ENCODE assay signal across 22 cellular contexts in genomic region chrX:110520053-110520452, GRCh38.
DNase-seq lines count a peak whose midpoint lies in the region; ATAC-seq, FAIRE-seq and TF ChIP-seq lines count a peak whose summit lies in the region.
"Had no signal": no experiment of that assay in that cellular context is flagged by ENCODE, and none has a peak within 500 bp of the region (broad histone marks: within the 10 kb centered on the region; RNA-seq: fewer than 3 reads in every experiment).

No MANE protein-coding gene starts in this region.

- H3K27me3 ChIP-seq in HepG2 (ENCODE audit: control insufficient read depth in 1 of 2, insufficient read depth in 2 of 2, low read length in 2 of 2) = no peaks in the 10 kb centered on the region
- H3K27me3 ChIP-seq in right lobe of liver = no peaks in the 10 kb centered on the region
- H3K27me3 ChIP-seq in astrocyte (ENCODE audit: insufficient read depth, low read length) = no peaks in the 10 kb centered on the region
- no peaks in the 10 kb centered on the region for H3K27me3 ChIP-seq in neural cell (ENCODE audit: insufficient read depth, low read depth, low read length)
- no peaks in the 10 kb centered on the region for H3K27me3 ChIP-seq in uterus

- no peaks in the 10 kb centered on the region for H3K4me1 Mint-ChIP-seq in astrocyte (ENCODE audit: low read depth, unreplicated experiment)
- H3K4me1 Mint-ChIP-seq in nephron progenitor cell = peaks cover 12% of the 10 kb centered on the region
- H3K4me1 Mint-ChIP-seq: B cell; CD4-positive, CD25-positive, alpha-beta regulatory T cell had no signal

- TF ChIP-seq RAD21 in HepG2 (CRISPR knock-in tag; IDR thresholded peaks at IDR 0.05) (no peak), neural cell (conservative IDR thresholded peaks at IDR 0.05) (no peak)

- H3K9ac ChIP-seq in HepG2 (ENCODE audit: insufficient read depth, low read depth, low read length) = no peak overlapping the region
- H3K9ac ChIP-seq in astrocyte (ENCODE audit: low read length) = no peak overlapping the region
- no peak overlapping the region for H3K9ac ChIP-seq in neural cell (ENCODE audit: low read length)
- H3K9ac ChIP-seq: BLaER1 had no signal

- no peaks in the 10 kb centered on the region for H3K36me3 ChIP-seq in HepG2 (replicated peaks in 1 of 2; ENCODE audit: control insufficient read depth in 1 of 2, insufficient read depth in 2 of 2, low read length in 2 of 2)
- no peaks in the 10 kb centered on the region for H3K36me3 ChIP-seq in right lobe of liver
- H3K36me3 ChIP-seq in astrocyte (ENCODE audit: insufficient read depth, low read length) = no peaks in the 10 kb centered on the region
- no peaks in the 10 kb centered on the region for H3K36me3 ChIP-seq in neural cell (ENCODE audit: insufficient read depth, low read length)
- no peaks in the 10 kb centered on the region for H3K36me3 ChIP-seq in uterus
- H3K36me3 ChIP-seq: BLaER1 had no signal

- no peak overlapping the region for H3K4me3 ChIP-seq in HepG2 (replicated peaks in 1 of 3; ENCODE audit: insufficient read depth in 1 of 3, low read depth in 2 of 3, low read length in 3 of 3)
- no peak overlapping the region for H3K4me3 ChIP-seq in right lobe of liver
- H3K4me3 ChIP-seq in astrocyte (ENCODE audit: insufficient read depth, low read depth, low read length) = no peak overlapping the region
- no peak overlapping the region for H3K4me3 ChIP-seq in neural cell (ENCODE audit: low read length)
- H3K4me3 ChIP-seq in uterus = no peak overlapping the region
- H3K4me3 ChIP-seq: BLaER1, GM12878 had no signal

- H3K36me3 Mint-ChIP-seq in astrocyte (ENCODE audit: low read depth, unreplicated experiment) = no peaks in the 10 kb centered on the region
- H3K36me3 Mint-ChIP-seq in nephron progenitor cell (ENCODE audit: low read depth) = no peaks in the 10 kb centered on the region
- H3K36me3 Mint-ChIP-seq: CD4-positive, CD25-positive, alpha-beta regulatory T cell; CD8-positive, alpha-beta T cell had no signal

- no peak overlapping the region for H3K4me2 ChIP-seq in HepG2 (ENCODE audit: low read depth, low read length)
- no peak overlapping the region for H3K4me2 ChIP-seq in astrocyte (ENCODE audit: low read length)
- H3K4me2 ChIP-seq in neural cell (ENCODE audit: low read length) = no peak overlapping the region
- H3K4me2 ChIP-seq: BLaER1 had no signal

- no peaks in the 10 kb centered on the region for H3K9me3 Mint-ChIP-seq in astrocyte (ENCODE audit: unreplicated experiment)
- no peaks in the 10 kb centered on the region for H3K9me3 Mint-ChIP-seq in nephron progenitor cell
- H3K9me3 Mint-ChIP-seq: CD8-positive, alpha-beta T cell had no signal

- H3K27me3 Mint-ChIP-seq in astrocyte (ENCODE audit: low read depth, unreplicated experiment) = no peaks in the 10 kb centered on the region
- H3K27me3 Mint-ChIP-seq in nephron progenitor cell (ENCODE audit: low read depth, poor library complexity) = peaks cover 11% of the 10 kb centered on the region
- H3K27me3 Mint-ChIP-seq: B cell; CD4-positive, CD25-positive, alpha-beta regulatory T cell had no signal

- no peaks in the 10 kb centered on the region for H4K20me1 ChIP-seq in HepG2 (ENCODE audit: insufficient read depth, low read length)
- H4K20me1 ChIP-seq in astrocyte (ENCODE audit: insufficient read depth, low read length) = no peaks in the 10 kb centered on the region
- no peaks in the 10 kb centered on the region for H4K20me1 ChIP-seq in neural cell (ENCODE audit: insufficient read depth)
- H4K20me1 ChIP-seq: BLaER1 had no signal

- intact Hi-C loops in HepG2 (cut with micrococcal nuclease; ENCODE audit: unreplicated experiment) (no loop called here), right lobe of liver (cut with DNase I) (no loop called here), uterus (cut with DNase I; ENCODE audit: low total_unique reads) (no loop called here)

- H3K9me2 ChIP-seq in neural cell (ENCODE audit: insufficient read depth, low read length) = no peaks in the 10 kb centered on the region

- TF ChIP-seq CTCF in HepG2 (CRISPR knock-in tag; IDR thresholded peaks at IDR 0.05) (no peak), right lobe of liver (IDR thresholded peaks at IDR 0.05) (no peak), astrocyte (IDR thresholded peaks at IDR 0.05; ENCODE audit: insufficient read depth, low read depth, low read length) (no peak), neural cell (IDR thresholded peaks at IDR 0.05; ENCODE audit: poor library complexity, severe bottlenecking) (no peak), nephron progenitor cell (IDR thresholded peaks at IDR 0.05) (no peak), uterus (IDR thresholded peaks at IDR 0.05) (no peak)

- ATAC-seq in HepG2 (no peak), right lobe of liver (no peak), GM18873 (IDR thresholded peaks at IDR 0.05; ENCODE audit: low FRiP score, unreplicated experiment) (no peak)
- ATAC-seq: CD8-positive, alpha-beta T cell; GM12878 had no signal

- H3K4me1 ChIP-seq in HepG2 (ENCODE audit: insufficient read depth, low read length) = no peaks in the 10 kb centered on the region
- no peaks in the 10 kb centered on the region for H3K4me1 ChIP-seq in right lobe of liver
- H3K4me1 ChIP-seq in astrocyte (ENCODE audit: insufficient read depth, low read length) = no peaks in the 10 kb centered on the region
- no peaks in the 10 kb centered on the region for H3K4me1 ChIP-seq in uterus
- H3K4me1 ChIP-seq: BLaER1, Caco-2 had no signal

- H3K79me2 ChIP-seq in HepG2 (ENCODE audit: insufficient read depth, low read length) (no peaks in the 10 kb centered on the region), astrocyte (ENCODE audit: insufficient read depth, low read length) (no peaks in the 10 kb centered on the region), neural cell (replicated peaks; ENCODE audit: insufficient read depth, low read length) (no peaks in the 10 kb centered on the region)

- 36% methylated on average over 6 of the region's 6 CpGs for WGBS in HepG2 (ENCODE audit: low lambda C conversion rate)
- WGBS in right lobe of liver (ENCODE audit: insufficient coverage, low coverage, low lambda C conversion rate, missing lambda C conversion rate) = 62% methylated on average over 6 of the region's 6 CpGs

- no peak overlapping the region for H3K27ac Mint-ChIP-seq in astrocyte (ENCODE audit: unreplicated experiment)
- H3K27ac Mint-ChIP-seq in nephron progenitor cell = no peak overlapping the region
- H3K27ac Mint-ChIP-seq: B cell; CD4-positive, CD25-positive, alpha-beta regulatory T cell; CD8-positive, alpha-beta T cell had no signal

- no peaks in the 10 kb centered on the region for H3K9me3 ChIP-seq in HepG2 (ENCODE audit: low read length)
- H3K9me3 ChIP-seq in right lobe of liver = no peaks in the 10 kb centered on the region
- no peaks in the 10 kb centered on the region for H3K9me3 ChIP-seq in astrocyte (ENCODE audit: insufficient read depth, low read depth, low read length)
- H3K9me3 ChIP-seq in neural cell (ENCODE audit: low read length) = no peaks in the 10 kb centered on the region
- H3K9me3 ChIP-seq in uterus = no peaks in the 10 kb centered on the region
- H3K9me3 ChIP-seq: BLaER1, Caco-2 had no signal

- H3K4me3 Mint-ChIP-seq in astrocyte (ENCODE audit: unreplicated experiment) = no peak overlapping the region
- no peak overlapping the region for H3K4me3 Mint-ChIP-seq in nephron progenitor cell
- H3K4me3 Mint-ChIP-seq: B cell; CD4-positive, CD25-positive, alpha-beta regulatory T cell; CD8-positive, alpha-beta T cell had no signal

- TF ChIP-seq POLR2A in HepG2 (IDR thresholded peaks at IDR 0.05; ENCODE audit: insufficient read depth in 1 of 2, low read depth in 2 of 2, low read length in 2 of 2) (no peak), right lobe of liver (IDR thresholded peaks at IDR 0.05) (no peak), uterus (IDR thresholded peaks at IDR 0.05) (no peak)

- CTCF ChIA-PET in HepG2 (lab: Yijun Ruan, JAX; ENCODE audit: low intra/inter-chr PET ratio, low total read pairs) = no interaction called here

- BruUV-seq in HepG2 (replicated peaks; lab: Mats Ljungman, UMichigan) = no TSS peak

- TF ChIP-seq EP300 in HepG2 (IDR thresholded peaks at IDR 0.05; ENCODE audit: low read depth in 2 of 2, low read length in 2 of 2) (no peak), HepG2 (CRISPR knock-in tag; IDR thresholded peaks at IDR 0.05; ENCODE audit: borderline replicate concordance) (no peak), neural cell (conservative IDR thresholded peaks at IDR 0.05; ENCODE audit: poor library complexity, severe bottlenecking) (peak; percentile 89)

- in situ Hi-C loops in HepG2 (cut with HindIII; ENCODE audit: extremely low pct_ligation_motif_present, low pct_unique_long_range_greater_than_20kb) = no loop called here

- DNase-seq in HepG2 (ENCODE audit: low spot score) (no peak), right lobe of liver (no peak), astrocyte (ENCODE audit: low read depth) (no peak), nephron progenitor cell (no peak), cortex of kidney (lab: John Stamatoyannopoulos, UW) (no peak), uterus (no peak)
- DNase-seq: Caco-2; CD4-positive, CD25-positive, alpha-beta regulatory T cell; CD8-positive, alpha-beta T cell; DMS153; DND-41; GDM1; H7; HCEC 1CT had no signal

- FAIRE-seq in HepG2 (lab: Jason Lieb, UNC) = no peak
- FAIRE-seq in astrocyte (lab: Jason Lieb, UNC) = peak; percentile 88
- FAIRE-seq: A204.1, GM12878 had no signal

- no peaks in the 10 kb centered on the region for H3F3A ChIP-seq in neural cell (ENCODE audit: insufficient read depth, low read length, poor library complexity, severe bottlenecking)

- H3K27ac ChIP-seq in HepG2 (ENCODE audit: extremely low read length, insufficient read depth, low read length) (no peak overlapping the region), right lobe of liver (no peak overlapping the region), astrocyte (ENCODE audit: low read depth, low read length) (no peak overlapping the region), neural cell (ENCODE audit: low read length) (peak overlapping the region; percentile 71), uterus (no peak overlapping the region)
- H3K27ac ChIP-seq: 22Rv1, BLaER1, C4-2B had no signal

- H2AFZ ChIP-seq in HepG2 (ENCODE audit: low read length) (no peak overlapping the region), astrocyte (ENCODE audit: low read depth, low read length) (no peak overlapping the region), neural cell (ENCODE audit: low read depth, low read length) (no peak overlapping the region)

- POLR2A ChIA-PET in HepG2 (lab: Yijun Ruan, JAX) = no interaction called here

TF ChIP-seq in neural cell, 6 proteins besides CTCF, POLR2A, EP300 and RAD21 (continues in another document):
- TF ChIP-seq SMC3 (conservative IDR thresholded peaks at IDR 0.05; ENCODE audit: poor library complexity) (no peak), POLR2AphosphoS5 (IDR thresholded peaks at IDR 0.05) (peak; percentile 65)
